Comparison of ENCODE assay signal across 24 cellular contexts in the genomic region with DNA sequence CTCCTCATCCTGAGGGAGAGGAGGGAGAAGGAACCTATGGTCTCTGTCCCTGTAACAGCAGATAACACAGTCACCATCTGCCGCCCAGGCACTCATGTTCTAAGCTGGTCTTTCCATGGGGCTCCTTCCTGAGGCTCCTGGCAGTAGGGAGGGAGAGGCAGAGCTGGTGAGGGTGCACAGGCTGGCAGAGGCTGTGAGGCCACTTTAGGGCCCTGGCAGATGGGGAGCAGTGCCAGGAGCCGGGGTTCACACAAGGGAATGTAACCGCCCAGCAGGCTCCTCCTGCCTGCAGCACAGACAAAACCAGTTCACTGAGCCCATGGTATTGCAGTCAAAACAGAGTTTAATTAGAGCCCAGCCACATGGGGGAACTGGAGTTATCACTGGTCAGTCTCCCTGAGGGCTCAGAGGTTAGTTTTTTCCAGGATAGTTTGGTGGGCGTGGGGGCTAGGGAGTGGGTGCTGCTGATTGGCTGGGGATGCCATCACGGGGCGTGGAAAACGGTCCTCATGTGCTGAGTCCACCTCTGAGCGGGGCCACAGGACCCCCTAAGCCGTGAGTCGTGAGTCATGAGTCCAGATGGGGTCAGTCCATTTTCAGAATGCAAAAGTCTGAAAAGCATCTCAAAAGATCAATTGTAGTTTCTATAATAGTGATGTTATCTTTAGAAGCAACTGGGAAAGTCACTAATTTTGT.
"Had no signal": no experiment of that assay in that cellular context is flagged by ENCODE, and none has a peak within 500 bp of the region (broad histone marks: within the 10 kb centered on the region; RNA-seq: fewer than 3 reads in every experiment).

No MANE protein-coding gene starts in this region.

- H3K4me3 ChIP-seq: adrenal gland, body of pancreas, colonic mucosa, esophagus squamous epithelium, heart left ventricle had no signal

- H3K27ac ChIP-seq: adrenal gland, body of pancreas, colonic mucosa, epithelial cell of prostate, esophagus squamous epithelium had no signal

- H3K9me3 ChIP-seq: adrenal gland, body of pancreas, colonic mucosa, esophagus squamous epithelium, heart left ventricle had no signal

- H3K36me3 ChIP-seq: adrenal gland, colonic mucosa, esophagus squamous epithelium, heart left ventricle had no signal

- DNase-seq: activated CD4-positive, alpha-beta memory T cell treated with anti-CD3 and anti-CD28 coated beads for 36 hours; activated CD4-positive, alpha-beta T cell treated with anti-CD3 and anti-CD28 coated beads for 36 hours; activated CD4-positive, alpha-beta T cell treated with anti-CD3 and anti-CD28 coated beads, Interleukin-2, amount 10 ng/mL, durations not matched to agents 24 days and 14 days; activated CD4-positive, CD25-positive, alpha-beta regulatory T cell; activated CD4-positive, CD25-positive, alpha-beta regulatory T cell treated with anti-CD3 and anti-CD28 coated beads, Interleukin-2, amount 50 U/mL, for 72 hours; activated CD8-positive, alpha-beta memory T cell treated with anti-CD3 and anti-CD28 coated beads, Interleukin-2, amount 10 ng/mL, durations not matched to agents 7 days and 5 days; activated CD8-positive, alpha-beta memory T cell treated with anti-CD3 and anti-CD28 coated beads, Interleukin-2, amount 50 U/mL, for 4 hours; activated CD8-positive, alpha-beta T cell treated with anti-CD3 and anti-CD28 coated beads, Interleukin-2, amount 10 ng/mL, durations not matched to agents 7 days and 5 days; activated effector memory CD4-positive, alpha-beta T cell treated with anti-CD3 and anti-CD28 coated beads, Interleukin-2, amount 50 U/mL, for 16 hours; activated naive CD4-positive, alpha-beta T cell treated with anti-CD3 and anti-CD28 coated beads for 36 hours; activated naive CD8-positive, alpha-beta T cell treated with anti-CD3 and anti-CD28 coated beads for 36 hours; activated naive CD8-positive, alpha-beta T cell treated with anti-CD3 and anti-CD28 coated beads, Interleukin-2, amount 50 U/mL, for 24 hours; activated T-cell treated with anti-CD3 and anti-CD28 coated beads, Interleukin-2, amount 50 U/mL, for 1 hour; activated T-cell treated with anti-CD3 and anti-CD28 coated beads, Interleukin-2, amount 50 U/mL, for 48 hours; adrenal gland; amygdala; body of pancreas; caudate nucleus; colonic mucosa; effector CD8-positive, alpha-beta T cell; esophagus squamous epithelium; T-helper 2 cell had no signal

- H3K27me3 ChIP-seq: adrenal gland, body of pancreas, colonic mucosa, esophagus squamous epithelium, heart left ventricle had no signal

- H3K4me1 ChIP-seq: adrenal gland, body of pancreas, colonic mucosa, heart left ventricle had no signal
